ENCODE assay signal across 11 cellular contexts in genomic region chr6:105892577-105893262, GRCh38.
A peak's percentile ranks its signal among the peaks of the same experiment; 100 is the strongest.
DNase-seq lines count a peak whose midpoint lies in the region; ATAC-seq and TF ChIP-seq lines count a peak whose summit lies in the region.
"Had no signal": no experiment of that assay in that cellular context is flagged by ENCODE, and none has a peak within 500 bp of the region (broad histone marks: within the 10 kb centered on the region; RNA-seq: fewer than 3 reads in every experiment).

No MANE protein-coding gene starts in this region.

- H3K9me3 Mint-ChIP-seq in activated T-cell treated with anti-CD3 and anti-CD28 coated beads, Interleukin-2, amount 50 U/mL, for 4 hours = no peaks in the 10 kb centered on the region
- H3K9me3 Mint-ChIP-seq in activated CD8-positive, alpha-beta T cell treated with anti-CD3 and anti-CD28 coated beads for 36 hours = no peaks in the 10 kb centered on the region

- H3K4me3 Mint-ChIP-seq in activated T-cell treated with anti-CD3 and anti-CD28 coated beads, Interleukin-2, amount 50 U/mL, for 4 hours = no peak overlapping the region
- H3K4me3 Mint-ChIP-seq in activated CD8-positive, alpha-beta T cell treated with anti-CD3 and anti-CD28 coated beads for 36 hours = no peak overlapping the region
- H3K4me3 Mint-ChIP-seq: neural crest cell had no signal

- H3K4me1 ChIP-seq in MM.1S (ENCODE audit: low read length) = peaks cover 15% of the 10 kb centered on the region

- peak; percentile 87 for ATAC-seq in GM18870 (IDR thresholded peaks at IDR 0.05; ENCODE audit: unreplicated experiment)
- ATAC-seq in HG02588 (IDR thresholded peaks at IDR 0.05; ENCODE audit: unreplicated experiment) = peak; percentile 74
- no peak for ATAC-seq in activated T-cell treated with anti-CD3 and anti-CD28 coated beads, Interleukin-2, amount 50 U/mL, for 4 hours
- no peak for ATAC-seq in activated CD8-positive, alpha-beta T cell treated with anti-CD3 and anti-CD28 coated beads for 36 hours

- no peak for TF ChIP-seq CTCF in MM.1S (IDR thresholded peaks at IDR 0.05; ENCODE audit: low read length)
- no peak for TF ChIP-seq CTCF in activated CD8-positive, alpha-beta T cell treated with anti-CD3 and anti-CD28 coated beads for 36 hours (IDR thresholded peaks at IDR 0.05)

- H3K9ac ChIP-seq in MM.1S (ENCODE audit: low read length) = no peak overlapping the region
- H3K9ac ChIP-seq: KMS-11 had no signal

- H3K36me3 ChIP-seq in MM.1S (replicated peaks; ENCODE audit: insufficient read depth, low read length) = no peaks in the 10 kb centered on the region
- H3K36me3 ChIP-seq: cardiac muscle cell had no signal

- H2AFZ ChIP-seq in MM.1S (ENCODE audit: low read length) = no peak overlapping the region

- no peaks in the 10 kb centered on the region for H3K9me2 ChIP-seq in MM.1S (replicated peaks; ENCODE audit: insufficient read depth, low read length)

- no peaks in the 10 kb centered on the region for H3K27me3 ChIP-seq in MM.1S (replicated peaks; ENCODE audit: insufficient read depth, low read length)
- H3K27me3 ChIP-seq: cardiac muscle cell had no signal

- peak overlapping the region; percentile 1; the same call in 1 of the 2 replicates for H3K27ac ChIP-seq in MM.1S (ENCODE audit: low read length)
- H3K27ac ChIP-seq: cardiac muscle cell, KMS-11 had no signal

- no peaks in the 10 kb centered on the region for H3K27me3 Mint-ChIP-seq in activated T-cell treated with anti-CD3 and anti-CD28 coated beads, Interleukin-2, amount 50 U/mL, for 4 hours (ENCODE audit: low read depth)
- peaks cover 9% of the 10 kb centered on the region for H3K27me3 Mint-ChIP-seq in activated CD8-positive, alpha-beta T cell treated with anti-CD3 and anti-CD28 coated beads for 36 hours

- no peaks in the 10 kb centered on the region for H3K36me3 Mint-ChIP-seq in activated T-cell treated with anti-CD3 and anti-CD28 coated beads, Interleukin-2, amount 50 U/mL, for 4 hours (ENCODE audit: insufficient read depth)
- no peaks in the 10 kb centered on the region for H3K36me3 Mint-ChIP-seq in activated CD8-positive, alpha-beta T cell treated with anti-CD3 and anti-CD28 coated beads for 36 hours (ENCODE audit: low read depth)

- CTCF ChIA-PET in activated CD8-positive, alpha-beta T cell treated with anti-CD3 and anti-CD28 coated beads for 36 hours (lab: Charles Lee) = no interaction called here

- intact Hi-C loops in activated CD8-positive, alpha-beta T cell treated with anti-CD3 and anti-CD28 coated beads for 36 hours (cut with micrococcal nuclease) = no loop called here

- no peaks in the 10 kb centered on the region for H4K20me1 ChIP-seq in MM.1S (ENCODE audit: insufficient read depth, low read length)

- no peaks in the 10 kb centered on the region for H3K79me2 ChIP-seq in MM.1S (ENCODE audit: low read length)

- DNase-seq in MM.1S (peak; percentile 61), medulla oblongata (ENCODE audit: extremely low spot score) (peak; percentile 48), NCI-H187 (lab: John Stamatoyannopoulos, UW) (no peak), COR-L47 (lab: John Stamatoyannopoulos, UW) (no peak)
- no peak for DNase-seq in activated T-cell treated with anti-CD3 and anti-CD28 coated beads, Interleukin-2, amount 50 U/mL, for 4 hours
- DNase-seq in activated CD8-positive, alpha-beta T cell treated with anti-CD3 and anti-CD28 coated beads for 36 hours = no peak

- no peak overlapping the region for H3K27ac Mint-ChIP-seq in activated CD8-positive, alpha-beta T cell treated with anti-CD3 and anti-CD28 coated beads for 36 hours

- peak overlapping the region; percentile 5; the same call in 1 of the 2 replicates for H3K4me2 ChIP-seq in MM.1S (ENCODE audit: low read depth, low read length)
- H3K4me2 ChIP-seq: KMS-11 had no signal

- no peaks in the 10 kb centered on the region for H3F3A ChIP-seq in MM.1S (ENCODE audit: insufficient read depth, low read length)

- H3K4me3 ChIP-seq in MM.1S (ENCODE audit: low read length) = no peak overlapping the region
- H3K4me3 ChIP-seq: cardiac muscle cell had no signal

- POLR2A ChIA-PET in activated CD8-positive, alpha-beta T cell treated with anti-CD3 and anti-CD28 coated beads for 36 hours (lab: Charles Lee) = interaction anchor here (1.0 kb wide), 1 partner anchor 10 kb away, joined by 4 read pairs; no protein-coding TSS in a partner anchor

- H3K9me3 ChIP-seq in MM.1S (replicated peaks; ENCODE audit: insufficient read depth, low read length) = no peaks in the 10 kb centered on the region

- H3K4me1 Mint-ChIP-seq in activated T-cell treated with anti-CD3 and anti-CD28 coated beads, Interleukin-2, amount 50 U/mL, for 4 hours (ENCODE audit: low read depth) = peaks cover 2% of the 10 kb centered on the region
- peaks cover 7% of the 10 kb centered on the region for H3K4me1 Mint-ChIP-seq in activated CD8-positive, alpha-beta T cell treated with anti-CD3 and anti-CD28 coated beads for 36 hours (ENCODE audit: low read depth)
- H3K4me1 Mint-ChIP-seq: neural crest cell had no signal

Comparison
In these comparisons a context has a peak if more than half of its experiments do, and no peak if none do; other contexts are left out.
1. ATAC-seq: peak in GM18870 (single experiment) and HG02588 (single experiment); none in activated T-cell treated with anti-CD3 and anti-CD28 coated beads, Interleukin-2, amount 50 U/mL, for 4 hours (0 of 2) and activated CD8-positive, alpha-beta T cell treated with anti-CD3 and anti-CD28 coated beads for 36 hours (single experiment).
2. DNase-seq: peak in MM.1S (single experiment) and medulla oblongata (single experiment); none in activated T-cell treated with anti-CD3 and anti-CD28 coated beads, Interleukin-2, amount 50 U/mL, for 4 hours (single experiment), activated CD8-positive, alpha-beta T cell treated with anti-CD3 and anti-CD28 coated beads for 36 hours (single experiment), NCI-H187 (0 of 2) and COR-L47 (single experiment).